Comparison of ENCODE assay signal across 7 cellular contexts in genomic region chr4:178140326-178140915, GRCh38.
"Had no signal": no experiment of that assay in that cellular context is flagged by ENCODE, and none has a peak within 500 bp of the region (broad histone marks: within the 10 kb centered on the region; RNA-seq: fewer than 3 reads in every experiment).

No MANE protein-coding gene starts in this region.

- ATAC-seq: GM23338, HepG2 had no signal

- H3K4me3 ChIP-seq: GM23338 had no signal

- DNase-seq: H9, HCEC 1CT had no signal

- FAIRE-seq: H1, H54, HepG2 had no signal

- H3K27ac ChIP-seq: HL-60 had no signal
